8 cellular contexts compared by ENCODE assay signal in genomic region chr15:80059786-80060489, GRCh38. TPM values are rescaled to one million over a fixed set of nuclear protein-coding genes. Genes with fewer than 3 reads are reported as not detected.
DNase-seq lines count a peak whose midpoint lies in the region; ATAC-seq, FAIRE-seq and TF ChIP-seq lines count a peak whose summit lies in the region.

No MANE protein-coding gene starts in this region.

- TF ChIP-seq POLR2A in GM12892 (IDR thresholded peaks at IDR 0.05; ENCODE audit: low read depth, low read length): no peak

- H3K4me1 ChIP-seq in subcutaneous abdominal adipose tissue (ENCODE audit: control insufficient read depth in 5 of 5, insufficient read depth in 5 of 5, low read length in 5 of 5): peaks cover 3 to 37% (median 28%) of the 10 kb centered on the region in 5 donors

- no peaks in the 10 kb centered on the region for H3K27me3 ChIP-seq in subcutaneous abdominal adipose tissue (ENCODE audit: control insufficient read depth in 5 of 5, insufficient read depth in 4 of 5, low read length in 5 of 5)

- H3K36me3 Mint-ChIP-seq in activated CD4-positive, alpha-beta T cell treated with anti-CD3 and anti-CD28 coated beads, Interleukin-2, amount 10 ng/mL, durations not matched to agents 7 days and 5 days (ENCODE audit: low read depth): peaks cover 2% of the 10 kb centered on the region

- peak overlapping the region; percentile 97 for H3K27ac Mint-ChIP-seq in activated CD4-positive, alpha-beta T cell treated with anti-CD3 and anti-CD28 coated beads, Interleukin-2, amount 10 ng/mL, durations not matched to agents 7 days and 5 days

- peak overlapping the region; percentile 87 for H3K4me3 Mint-ChIP-seq in activated CD4-positive, alpha-beta T cell treated with anti-CD3 and anti-CD28 coated beads, Interleukin-2, amount 10 ng/mL, durations not matched to agents 7 days and 5 days

- H3K9ac ChIP-seq in subcutaneous abdominal adipose tissue (ENCODE audit: low read length in 5 of 5): peak overlapping the region; percentile 68 to 92 (median 86)

- POLR2A ChIA-PET in activated CD4-positive, alpha-beta T cell treated with anti-CD3 and anti-CD28 coated beads, Interleukin-2, amount 10 ng/mL, durations not matched to agents 7 days and 5 days (lab: Charles Lee): no interaction called here

- CTCF ChIA-PET in activated CD4-positive, alpha-beta T cell treated with anti-CD3 and anti-CD28 coated beads, Interleukin-2, amount 10 ng/mL, durations not matched to agents 7 days and 5 days (lab: Charles Lee): interaction anchor here (0.9 to 1.6 kb wide), 4 partner anchors 8 to 17 kb away, joined by 3 read pairs; no protein-coding TSS in a partner anchor

- peaks cover 6% of the 10 kb centered on the region for H3K27me3 Mint-ChIP-seq in activated CD4-positive, alpha-beta T cell treated with anti-CD3 and anti-CD28 coated beads, Interleukin-2, amount 10 ng/mL, durations not matched to agents 7 days and 5 days

- H3K9me3 ChIP-seq in subcutaneous abdominal adipose tissue (ENCODE audit: control insufficient read depth in 5 of 5, low read length in 5 of 5): no peaks in the 10 kb centered on the region

- H3K4me3 ChIP-seq in subcutaneous abdominal adipose tissue (ENCODE audit: low read depth in 1 of 5, low read length in 5 of 5): peak overlapping the region; percentile 75 to 87 (median 80)

- ATAC-seq in HG02678 (IDR thresholded peaks at IDR 0.05; ENCODE audit: unreplicated experiment) (peak; percentile 59), esophagus mucosa (peak; percentile 87)

- peak overlapping the region; percentile 90 for H3K27ac ChIP-seq in subcutaneous abdominal adipose tissue (ENCODE audit: low read depth, low read length)

- DNase-seq in A172 (ENCODE audit: low spot score): peak; percentile 38
- DNase-seq in GM12892 (ENCODE audit: insufficient read length): peak; percentile 66
- peak; percentile 20 for DNase-seq in NCI-H1417 treated with DMSO at 0.1 percent for 48 hours (lab: John Stamatoyannopoulos, UW)
- peak; percentile 52 for DNase-seq in activated CD4-positive, alpha-beta T cell treated with anti-CD3 and anti-CD28 coated beads, Interleukin-2, amount 10 ng/mL, durations not matched to agents 7 days and 5 days
- peak; percentile 79 for DNase-seq in myocyte (ENCODE audit: low read depth)

- no peaks in the 10 kb centered on the region for H3K36me3 ChIP-seq in subcutaneous abdominal adipose tissue (ENCODE audit: control insufficient read depth in 5 of 5, insufficient read depth in 5 of 5, low read length in 5 of 5)

- H3K9me3 Mint-ChIP-seq in activated CD4-positive, alpha-beta T cell treated with anti-CD3 and anti-CD28 coated beads, Interleukin-2, amount 10 ng/mL, durations not matched to agents 7 days and 5 days: no peaks in the 10 kb centered on the region

- no peak for FAIRE-seq in GM12892 (lab: Jason Lieb, UNC)

- H3K4me1 Mint-ChIP-seq in activated CD4-positive, alpha-beta T cell treated with anti-CD3 and anti-CD28 coated beads, Interleukin-2, amount 10 ng/mL, durations not matched to agents 7 days and 5 days: peaks cover 47% of the 10 kb centered on the region

RNA-seq across cellular contexts. Expression of gene ZFAND6, which starts 0.5 kb away (rescaled TPM):
- 113 and 131 TPM in 2 replicates for total RNA-seq in A172 (2014; rRNA removed; shearing (Covaris generic))
- 73.6 TPM for polyA plus RNA-seq in GM12892 (2012; ENCODE audit: missing spikeins)
- 10 to 100 TPM; 49.3 to 56.4 TPM for total RNA-seq in activated CD4-positive, alpha-beta T cell treated with anti-CD3 and anti-CD28 coated beads, Interleukin-2, amount 10 ng/mL, durations not matched to agents 7 days and 5 days
- total RNA-seq in esophagus mucosa (42.8 TPM), myocyte (264 and 353 TPM in 2 replicates)
- 83.0 TPM for polyA plus RNA-seq in myocyte (2012)

Comparison
In these comparisons a context has a peak if more than half of its experiments do, and no peak if none do; other contexts are left out.
1. Peak in every context shown above with its lines: DNase-seq, ATAC-seq, H3K4me3 ChIP-seq and H3K27ac ChIP-seq.
2. DNase-seq: peak in every context shown above with its lines; median percentile 79 in myocyte; 66 in GM12892; 52 in activated CD4-positive, alpha-beta T cell treated with anti-CD3 and anti-CD28 coated beads, Interleukin-2, amount 10 ng/mL, durations not matched to agents 7 days and 5 days; 38 in A172; 20 in NCI-H1417 treated with DMSO at 0.1 percent for 48 hours.